In genomic region chr2:88082781-88083180, GRCh38 we compare ENCODE assay signal across 29 cellular contexts. TPM values are rescaled to one million over a fixed set of nuclear protein-coding genes. Genes with fewer than 3 reads are reported as not detected.
A peak's percentile ranks its signal among the peaks of the same experiment; 100 is the strongest.
DNase-seq lines count a peak whose midpoint lies in the region; ATAC-seq, FAIRE-seq and TF ChIP-seq lines count a peak whose summit lies in the region.
"Had no signal": no experiment of that assay in that cellular context is flagged by ENCODE, and none has a peak within 500 bp of the region (broad histone marks: within the 10 kb centered on the region; RNA-seq: fewer than 3 reads in every experiment).

No MANE protein-coding gene starts in this region.

- H3K36me3 Mint-ChIP-seq in endodermal cell (ENCODE audit: low read depth) (no peaks in the 10 kb centered on the region), neural crest cell (ENCODE audit: low read depth) (no peaks in the 10 kb centered on the region)
- H3K36me3 Mint-ChIP-seq: natural killer cell treated with Interleukin-12 subunit alpha and Interleukin-12 subunit beta and Interleukin-15 and Interleukin-18, amount 100 ng/mL, for 72 hours had no signal

- WGBS in HepG2 (ENCODE audit: low lambda C conversion rate): 95% methylated on average over 1 of the region's 1 CpG
- 83% methylated on average over 1 of the region's 1 CpG for WGBS in right lobe of liver (ENCODE audit: insufficient coverage, low coverage, low lambda C conversion rate, missing lambda C conversion rate)
- WGBS in endodermal cell (ENCODE audit: insufficient coverage in 1 of 2, insufficient read length in 1 of 2), 2 experiments: 80% methylated on average over 1 of the region's 1 CpG; no CpG with 5 or more reads in 1 of the 2 experiments
- WGBS in tibial nerve, 2 donors: 43 to 50% methylated on average over 1 of the region's 1 CpG

- TF ChIP-seq CTCF in HepG2 (CRISPR knock-in tag; IDR thresholded peaks at IDR 0.05) (no peak), right lobe of liver (IDR thresholded peaks at IDR 0.05) (no peak), endodermal cell (conservative IDR thresholded peaks at IDR 0.05) (no peak), neural crest cell (conservative IDR thresholded peaks at IDR 0.05) (no peak), tibial nerve (IDR thresholded peaks at IDR 0.05) (no peak)

- intact Hi-C loops in HepG2 (cut with micrococcal nuclease; ENCODE audit: unreplicated experiment): no loop called here
- intact Hi-C loops in right lobe of liver (cut with DNase I): no loop called here

- no peak for FAIRE-seq in HepG2 (lab: Jason Lieb, UNC)
- FAIRE-seq: A204.1 had no signal

- no peak for TF ChIP-seq EP300 in HepG2 (IDR thresholded peaks at IDR 0.05; ENCODE audit: low read depth in 2 of 2, low read length in 2 of 2)
- TF ChIP-seq EP300 in HepG2 (CRISPR knock-in tag; IDR thresholded peaks at IDR 0.05; ENCODE audit: borderline replicate concordance): no peak
- peak in 1 of 2 donors; percentile 22 for TF ChIP-seq EP300 in tibial nerve (IDR thresholded peaks at IDR 0.05)

- no peak overlapping the region for H3K4me3 Mint-ChIP-seq in endodermal cell
- H3K4me3 Mint-ChIP-seq in neural crest cell: peak overlapping the region; percentile 23
- H3K4me3 Mint-ChIP-seq: activated naive CD8-positive, alpha-beta T cell treated with anti-CD3 and anti-CD28 coated beads, Interleukin-2, amount 50 U/mL, for 24 hours; dendritic cell treated with granulocyte-macrophage colony-stimulating factor and Interleukin-4, amounts not matched to agents 40 ng/mL and 50 ng/mL, for 4 days; natural killer cell treated with Interleukin-12 subunit alpha and Interleukin-12 subunit beta and Interleukin-15 and Interleukin-18, amount 100 ng/mL, for 72 hours had no signal

- H3K4me1 Mint-ChIP-seq in endodermal cell: peaks cover 4% of the 10 kb centered on the region
- peaks cover 29% of the 10 kb centered on the region for H3K4me1 Mint-ChIP-seq in neural crest cell
- H3K4me1 Mint-ChIP-seq: activated naive CD8-positive, alpha-beta T cell treated with anti-CD3 and anti-CD28 coated beads, Interleukin-2, amount 50 U/mL, for 24 hours had no signal

- CTCF ChIA-PET in HepG2 (lab: Yijun Ruan, JAX; ENCODE audit: low intra/inter-chr PET ratio, low total read pairs): no interaction called here

- no TSS peak for BruUV-seq in HepG2 (replicated peaks; lab: Mats Ljungman, UMichigan)

- H4K20me1 ChIP-seq in HepG2 (ENCODE audit: insufficient read depth, low read length): no peaks in the 10 kb centered on the region

- POLR2A ChIA-PET in HepG2 (lab: Yijun Ruan, JAX): no interaction called here

- TF ChIP-seq POLR2A in HepG2 (IDR thresholded peaks at IDR 0.05; ENCODE audit: insufficient read depth in 1 of 2, low read depth in 2 of 2, low read length in 2 of 2) (no peak), right lobe of liver (IDR thresholded peaks at IDR 0.05) (no peak), tibial nerve (IDR thresholded peaks at IDR 0.05) (no peak)

- H3K79me2 ChIP-seq in HepG2 (ENCODE audit: insufficient read depth, low read length): no peaks in the 10 kb centered on the region

- TF ChIP-seq RAD21 in HepG2 (CRISPR knock-in tag; IDR thresholded peaks at IDR 0.05): no peak

- H3K27me3 ChIP-seq in HepG2 (ENCODE audit: control insufficient read depth in 1 of 2, insufficient read depth in 2 of 2, low read length in 2 of 2) (peaks cover 0 to 16% of the 10 kb centered on the region in 2 experiments; a peak in 2 of 5 replicates), right lobe of liver (no peaks in the 10 kb centered on the region), endodermal cell (ENCODE audit: control insufficient read depth, insufficient read depth, low read length, poor library complexity, severe bottlenecking) (no peaks in the 10 kb centered on the region), tibial nerve (no peaks in the 10 kb centered on the region)
- H3K27me3 ChIP-seq: BE2C, foreskin keratinocyte had no signal

- ATAC-seq in HepG2 (no peak), right lobe of liver (no peak), esophagus mucosa (no peak), HG03432 (IDR thresholded peaks at IDR 0.05; ENCODE audit: unreplicated experiment) (no peak)
- ATAC-seq: activated naive CD8-positive, alpha-beta T cell treated with anti-CD3 and anti-CD28 coated beads, Interleukin-2, amount 50 U/mL, for 24 hours; foreskin keratinocyte; natural killer cell treated with Interleukin-12 subunit alpha and Interleukin-12 subunit beta and Interleukin-15 and Interleukin-18, amount 100 ng/mL, for 72 hours had no signal

- no peaks in the 10 kb centered on the region for H3K9me3 ChIP-seq in HepG2 (ENCODE audit: low read length)
- H3K9me3 ChIP-seq in right lobe of liver: no peaks in the 10 kb centered on the region
- no peaks in the 10 kb centered on the region for H3K9me3 ChIP-seq in endodermal cell (ENCODE audit: control insufficient read depth, low read length)
- H3K9me3 ChIP-seq in tibial nerve: no peaks in the 10 kb centered on the region
- H3K9me3 ChIP-seq: BE2C, Caco-2 had no signal

- H3K9me3 Mint-ChIP-seq in endodermal cell (no peaks in the 10 kb centered on the region), neural crest cell (peaks cover 4% of the 10 kb centered on the region)
- H3K9me3 Mint-ChIP-seq: activated naive CD8-positive, alpha-beta T cell treated with anti-CD3 and anti-CD28 coated beads, Interleukin-2, amount 50 U/mL, for 24 hours; activated T-helper 2 cell treated with anti-CD3 and anti-CD28 coated beads, Interferon-gamma antibody, Interleukin-2, Interleukin-4, amounts not matched to agents 10 μg/mL and 5 μg/mL and 100 μg/mL, durations not matched to agents 14 hours and 24 hours and 36 hours; dendritic cell treated with granulocyte-macrophage colony-stimulating factor and Interleukin-4, amounts not matched to agents 40 ng/mL and 50 ng/mL, for 4 days; natural killer cell treated with Interleukin-12 subunit alpha and Interleukin-12 subunit beta and Interleukin-15 and Interleukin-18, amount 100 ng/mL, for 72 hours had no signal

- H3K27ac Mint-ChIP-seq in endodermal cell (no peak overlapping the region), neural crest cell (ENCODE audit: unreplicated experiment) (peak overlapping the region; percentile 96)
- H3K27ac Mint-ChIP-seq: activated naive CD8-positive, alpha-beta T cell treated with anti-CD3 and anti-CD28 coated beads, Interleukin-2, amount 50 U/mL, for 24 hours; activated T-helper 2 cell treated with anti-CD3 and anti-CD28 coated beads, Interferon-gamma antibody, Interleukin-2, Interleukin-4, amounts not matched to agents 10 μg/mL and 5 μg/mL and 100 μg/mL, durations not matched to agents 14 hours and 24 hours and 36 hours; dendritic cell treated with granulocyte-macrophage colony-stimulating factor and Interleukin-4, amounts not matched to agents 40 ng/mL and 50 ng/mL, for 4 days; natural killer cell treated with Interleukin-12 subunit alpha and Interleukin-12 subunit beta and Interleukin-15 and Interleukin-18, amount 100 ng/mL, for 72 hours had no signal

- H3K27me3 Mint-ChIP-seq in endodermal cell (ENCODE audit: insufficient read depth) (peaks cover 3% of the 10 kb centered on the region), neural crest cell (ENCODE audit: low read depth) (no peaks in the 10 kb centered on the region)
- H3K27me3 Mint-ChIP-seq: activated naive CD8-positive, alpha-beta T cell treated with anti-CD3 and anti-CD28 coated beads, Interleukin-2, amount 50 U/mL, for 24 hours; dendritic cell treated with granulocyte-macrophage colony-stimulating factor and Interleukin-4, amounts not matched to agents 40 ng/mL and 50 ng/mL, for 4 days had no signal

- H3K4me2 ChIP-seq in HepG2 (ENCODE audit: low read depth, low read length): no peak overlapping the region

- H3K9ac ChIP-seq in HepG2 (ENCODE audit: insufficient read depth, low read depth, low read length) (no peak overlapping the region), endodermal cell (ENCODE audit: extremely low read depth, low read length, poor library complexity, severe bottlenecking) (no peak overlapping the region)

- no peak overlapping the region for H2AFZ ChIP-seq in HepG2 (ENCODE audit: low read length)

- H3K27ac ChIP-seq in HepG2 (ENCODE audit: extremely low read length, insufficient read depth, low read length) (no peak overlapping the region), right lobe of liver (no peak overlapping the region), endodermal cell (ENCODE audit: low read depth, low read length) (peak overlapping the region; percentile 15), tibial nerve (peak overlapping the region; percentile 30 to 81 (median 66))
- H3K27ac ChIP-seq: foreskin keratinocyte had no signal

- in situ Hi-C loops in HepG2 (cut with HindIII; ENCODE audit: extremely low pct_ligation_motif_present, low pct_unique_long_range_greater_than_20kb): no loop called here

- no peaks in the 10 kb centered on the region for H3K36me3 ChIP-seq in HepG2 (replicated peaks in 1 of 2; ENCODE audit: control insufficient read depth in 1 of 2, insufficient read depth in 2 of 2, low read length in 2 of 2)
- H3K36me3 ChIP-seq in right lobe of liver: no peaks in the 10 kb centered on the region
- no peaks in the 10 kb centered on the region for H3K36me3 ChIP-seq in endodermal cell (ENCODE audit: control insufficient read depth, insufficient read depth, low read length)
- H3K36me3 ChIP-seq in tibial nerve: no peaks in the 10 kb centered on the region
- H3K36me3 ChIP-seq: BE2C had no signal

- no peak for DNase-seq in HepG2 (ENCODE audit: low spot score)
- DNase-seq in right lobe of liver: no peak
- no peak for DNase-seq in endodermal cell
- no peak for DNase-seq in neural crest cell (ENCODE audit: low read depth, low spot score)
- DNase-seq in tibial nerve (ENCODE audit: low spot score in 2 of 2): no peak
- no peak for DNase-seq in NCI-H1930 (lab: John Stamatoyannopoulos, UW)
- DNase-seq: activated CD4-positive, alpha-beta T cell treated with anti-CD3 and anti-CD28 coated beads, Interleukin-2, amount 50 U/mL, for 1 hour; activated CD8-positive, alpha-beta memory T cell treated with anti-CD3 and anti-CD28 coated beads, Interleukin-2, amount 50 U/mL, for 4 hours; activated naive CD8-positive, alpha-beta T cell treated with anti-CD3 and anti-CD28 coated beads, Interleukin-2, amount 50 U/mL, for 24 hours; BE2C; Caco-2; foreskin keratinocyte; H7; NCI-H1417 treated with DMSO at 0.1 percent for 48 hours; NCI-H748 treated with DMSO at 0.1 percent for 48 hours; SIG-M5; stimulated activated CD4-positive, alpha-beta T cell treated with anti-CD3 and anti-CD28 coated beads, Interleukin-4, amount 100 ng/mL, for 24 hours had no signal

- no peak overlapping the region for H3K4me3 ChIP-seq in HepG2 (replicated peaks in 1 of 3; ENCODE audit: insufficient read depth in 1 of 3, low read depth in 2 of 3, low read length in 3 of 3)
- no peak overlapping the region for H3K4me3 ChIP-seq in right lobe of liver
- no peak overlapping the region for H3K4me3 ChIP-seq in endodermal cell (ENCODE audit: low read length)
- no peak overlapping the region for H3K4me3 ChIP-seq in tibial nerve

- H3K4me1 ChIP-seq in HepG2 (ENCODE audit: insufficient read depth, low read length) (peaks cover 18% of the 10 kb centered on the region), right lobe of liver (no peaks in the 10 kb centered on the region), endodermal cell (ENCODE audit: control insufficient read depth, insufficient read depth, low read length) (no peaks in the 10 kb centered on the region), tibial nerve (peaks cover 0 to 19% (median 4%) of the 10 kb centered on the region in 4 donors)
- H3K4me1 ChIP-seq: Caco-2, foreskin keratinocyte had no signal

RNA-seq across cellular contexts. Expression of gene SMYD1, which starts 15.2 kb away (rescaled TPM):
- total RNA-seq in HepG2 (2016; rRNA removed; fragmentation: Illumina TruSeq; extraction: Trizol): not detected in 2 replicates
- not detected in 2 replicates for total RNA-seq in HepG2 (2016; cell fraction: cytosol; rRNA removed; fragmentation: Illumina TruSeq; extraction: Trizol; ENCODE audit: low read depth)
- total RNA-seq in HepG2 (2016; cell fraction: insoluble cytoplasmic fraction; rRNA removed; fragmentation: Illumina TruSeq; extraction: Trizol): not detected in 2 replicates
- total RNA-seq in HepG2 (2016; cell fraction: membrane; rRNA removed; fragmentation: Illumina TruSeq; extraction: Trizol): not detected in 2 replicates
- total RNA-seq in HepG2 (2016; cell fraction: nucleus; rRNA removed; fragmentation: Illumina TruSeq; extraction: Trizol): not detected in 2 replicates
- polyA plus RNA-seq in HepG2 (2011; rRNA removed): not detected in 2 replicates
- not detected in 2 replicates for polyA plus RNA-seq in HepG2 (2011; cell fraction: cytosol; rRNA removed)
- polyA plus RNA-seq in HepG2 (2011; cell fraction: nucleus; rRNA removed): not detected in 2 replicates
- not detected in 2 replicates for polyA plus RNA-seq in HepG2 (2012)
- not detected in 2 replicates for polyA plus RNA-seq in HepG2 (2016; cell fraction: cytosol; fragmentation: Illumina TruSeq; extraction: Trizol; ENCODE audit: low read depth)
- not detected in 2 replicates for polyA plus RNA-seq in HepG2 (2016; cell fraction: insoluble cytoplasmic fraction; fragmentation: Illumina TruSeq; extraction: Trizol; ENCODE audit: low read depth)
- polyA plus RNA-seq in HepG2 (2016; cell fraction: membrane; fragmentation: Illumina TruSeq; extraction: Trizol; ENCODE audit: low read depth): not detected in 2 replicates
- not detected in 2 replicates for polyA plus RNA-seq in HepG2 (2016; cell fraction: nucleus; fragmentation: Illumina TruSeq; extraction: Trizol; ENCODE audit: insufficient read depth, low read depth)
- not detected in 2 replicates for polyA minus RNA-seq in HepG2 (2011; rRNA and poly(A)+ RNA removed; ENCODE audit: low replicate concordance)
- not detected in 2 replicates for polyA minus RNA-seq in HepG2 (2011; cell fraction: cytosol; rRNA and poly(A)+ RNA removed)
- polyA minus RNA-seq in HepG2 (2011; cell fraction: nucleus; rRNA and poly(A)+ RNA removed): not detected in 2 replicates
- total RNA-seq in right lobe of liver: not detected
- total RNA-seq in endodermal cell: not detected
- 0.07 TPM for polyA plus RNA-seq in endodermal cell (2013, experiment 1 of 2)
- 0.17 TPM for polyA plus RNA-seq in endodermal cell (2013, experiment 2 of 2)
- not detected in 2 replicates for total RNA-seq in neural crest cell
- total RNA-seq in tibial nerve: 1 to 10 TPM in 1 of 4 donors, under 1 TPM in 1, not detected in 2; 0.21 to 3.3 TPM
- not detected for total RNA-seq in esophagus mucosa
- total RNA-seq: activated T-helper 2 cell treated with anti-CD3 and anti-CD28 coated beads, Interferon-gamma antibody, Interleukin-2, Interleukin-4, amounts not matched to agents 10 μg/mL and 5 μg/mL and 100 μg/mL, durations not matched to agents 14 hours and 24 hours and 36 hours; Caco-2; epithelial cell of proximal tubule; foreskin keratinocyte; HT1080; mesenteric fat pad; natural killer cell treated with Interleukin-12 subunit alpha and Interleukin-12 subunit beta and Interleukin-15 and Interleukin-18, amount 100 ng/mL, for 72 hours; posterior vena cava; subcutaneous adipose tissue; T-helper 1 cell treated with Interleukin-12 subunit alpha and Interleukin-12 subunit beta and Interleukin-4 antibody, amounts not matched to agents 30 ng/mL and 1 ng/mL, for 36 hours had no signal
- polyA plus RNA-seq: foreskin keratinocyte had no signal

RNA-seq across cellular contexts. Expression of gene KRCC1, which starts 27.2 kb away (rescaled TPM):
- total RNA-seq in HepG2 (2016; rRNA removed; fragmentation: Illumina TruSeq; extraction: Trizol) (6.5 and 10.0 TPM in 2 replicates), right lobe of liver (10 to 100 TPM in 5 of 6 experiments, 1 to 10 TPM in 1; 9.3 to 17.1 (median 11.5) TPM), endodermal cell (10 to 100 TPM; 11.7 to 20.3 TPM), neural crest cell (15.5 and 16.5 TPM in 2 replicates), tibial nerve (10 to 100 TPM; 29.4 to 39.3 (median 32.2) TPM), esophagus mucosa (15.5 TPM)
- total RNA-seq in HepG2 (2016; cell fraction: cytosol; rRNA removed; fragmentation: Illumina TruSeq; extraction: Trizol; ENCODE audit: low read depth): 3.4 and 3.8 TPM in 2 replicates
- 7.2 and 9.3 TPM in 2 replicates for total RNA-seq in HepG2 (2016; cell fraction: insoluble cytoplasmic fraction; rRNA removed; fragmentation: Illumina TruSeq; extraction: Trizol)
- 8.5 and 9.0 TPM in 2 replicates for total RNA-seq in HepG2 (2016; cell fraction: membrane; rRNA removed; fragmentation: Illumina TruSeq; extraction: Trizol)
- 4.0 and 4.4 TPM in 2 replicates for total RNA-seq in HepG2 (2016; cell fraction: nucleus; rRNA removed; fragmentation: Illumina TruSeq; extraction: Trizol)
- polyA plus RNA-seq in HepG2 (2011; rRNA removed): 5.3 and 7.7 TPM in 2 replicates
- polyA plus RNA-seq in HepG2 (2011; cell fraction: cytosol; rRNA removed): 2.4 and 3.9 TPM in 2 replicates
- polyA plus RNA-seq in HepG2 (2011; cell fraction: nucleus; rRNA removed): 1.0 and 2.0 TPM in 2 replicates
- polyA plus RNA-seq in HepG2 (2012): 5.8 and 7.1 TPM in 2 replicates
- polyA plus RNA-seq in HepG2 (2016; cell fraction: cytosol; fragmentation: Illumina TruSeq; extraction: Trizol; ENCODE audit: low read depth): 4.2 and 4.5 TPM in 2 replicates
- 10.6 and 10.9 TPM in 2 replicates for polyA plus RNA-seq in HepG2 (2016; cell fraction: insoluble cytoplasmic fraction; fragmentation: Illumina TruSeq; extraction: Trizol; ENCODE audit: low read depth)
- polyA plus RNA-seq in HepG2 (2016; cell fraction: membrane; fragmentation: Illumina TruSeq; extraction: Trizol; ENCODE audit: low read depth): 7.2 and 7.3 TPM in 2 replicates
- polyA plus RNA-seq in HepG2 (2016; cell fraction: nucleus; fragmentation: Illumina TruSeq; extraction: Trizol; ENCODE audit: insufficient read depth, low read depth): 7.5 and 7.9 TPM in 2 replicates
- 0.80 and 1.4 TPM in 2 replicates for polyA minus RNA-seq in HepG2 (2011; rRNA and poly(A)+ RNA removed; ENCODE audit: low replicate concordance)
- polyA minus RNA-seq in HepG2 (2011; cell fraction: cytosol; rRNA and poly(A)+ RNA removed): 2.3 and 2.6 TPM in 2 replicates
- 2.2 and 2.4 TPM in 2 replicates for polyA minus RNA-seq in HepG2 (2011; cell fraction: nucleus; rRNA and poly(A)+ RNA removed)
- polyA plus RNA-seq in endodermal cell (2013, experiment 1 of 2): 17.4 TPM
- 18.4 TPM for polyA plus RNA-seq in endodermal cell (2013, experiment 2 of 2)

RNA-seq across cellular contexts. Expression of gene FABP1, which starts 45.1 kb away (rescaled TPM):
- 644 and 930 TPM in 2 replicates for total RNA-seq in HepG2 (2016; rRNA removed; fragmentation: Illumina TruSeq; extraction: Trizol)
- 281 and 361 TPM in 2 replicates for total RNA-seq in HepG2 (2016; cell fraction: cytosol; rRNA removed; fragmentation: Illumina TruSeq; extraction: Trizol; ENCODE audit: low read depth)
- 658 and 997 TPM in 2 replicates for total RNA-seq in HepG2 (2016; cell fraction: insoluble cytoplasmic fraction; rRNA removed; fragmentation: Illumina TruSeq; extraction: Trizol)
- total RNA-seq in HepG2 (2016; cell fraction: membrane; rRNA removed; fragmentation: Illumina TruSeq; extraction: Trizol): 241 and 301 TPM in 2 replicates
- total RNA-seq in HepG2 (2016; cell fraction: nucleus; rRNA removed; fragmentation: Illumina TruSeq; extraction: Trizol): 195 and 218 TPM in 2 replicates
- 1,478 and 1,608 TPM in 2 replicates for polyA plus RNA-seq in HepG2 (2011; rRNA removed)
- polyA plus RNA-seq in HepG2 (2011; cell fraction: cytosol; rRNA removed): 1,357 and 2,069 TPM in 2 replicates
- polyA plus RNA-seq in HepG2 (2011; cell fraction: nucleus; rRNA removed): 273 and 414 TPM in 2 replicates
- 2,038 and 4,995 TPM in 2 replicates for polyA plus RNA-seq in HepG2 (2012)
- 515 and 788 TPM in 2 replicates for polyA plus RNA-seq in HepG2 (2016; cell fraction: cytosol; fragmentation: Illumina TruSeq; extraction: Trizol; ENCODE audit: low read depth)
- 1,913 and 2,232 TPM in 2 replicates for polyA plus RNA-seq in HepG2 (2016; cell fraction: insoluble cytoplasmic fraction; fragmentation: Illumina TruSeq; extraction: Trizol; ENCODE audit: low read depth)
- 370 and 531 TPM in 2 replicates for polyA plus RNA-seq in HepG2 (2016; cell fraction: membrane; fragmentation: Illumina TruSeq; extraction: Trizol; ENCODE audit: low read depth)
- 669 and 685 TPM in 2 replicates for polyA plus RNA-seq in HepG2 (2016; cell fraction: nucleus; fragmentation: Illumina TruSeq; extraction: Trizol; ENCODE audit: insufficient read depth, low read depth)
- 148 TPM in 1 of 2 replicates, not detected in the other for polyA minus RNA-seq in HepG2 (2011; rRNA and poly(A)+ RNA removed; ENCODE audit: low replicate concordance)
- polyA minus RNA-seq in HepG2 (2011; cell fraction: cytosol; rRNA and poly(A)+ RNA removed): 423 and 495 TPM in 2 replicates
- polyA minus RNA-seq in HepG2 (2011; cell fraction: nucleus; rRNA and poly(A)+ RNA removed): 182 and 351 TPM in 2 replicates
- total RNA-seq in right lobe of liver: 1,000 to 10,000 TPM in 3 of 6 experiments, 100 to 1,000 TPM in 3; 326 to 1,933 (median 908) TPM
- total RNA-seq in endodermal cell: not detected
- polyA plus RNA-seq in endodermal cell (2013, experiment 1 of 2): not detected
- polyA plus RNA-seq in endodermal cell (2013, experiment 2 of 2): 0.46 TPM
- not detected in 2 replicates for total RNA-seq in neural crest cell
- total RNA-seq in tibial nerve: not detected
- not detected for total RNA-seq in esophagus mucosa
- total RNA-seq: activated T-helper 2 cell treated with anti-CD3 and anti-CD28 coated beads, Interferon-gamma antibody, Interleukin-2, Interleukin-4, amounts not matched to agents 10 μg/mL and 5 μg/mL and 100 μg/mL, durations not matched to agents 14 hours and 24 hours and 36 hours; epithelial cell of proximal tubule; foreskin keratinocyte; H7; HT1080; natural killer cell treated with Interleukin-12 subunit alpha and Interleukin-12 subunit beta and Interleukin-15 and Interleukin-18, amount 100 ng/mL, for 72 hours; posterior vena cava; subcutaneous adipose tissue; T-helper 1 cell treated with Interleukin-12 subunit alpha and Interleukin-12 subunit beta and Interleukin-4 antibody, amounts not matched to agents 30 ng/mL and 1 ng/mL, for 36 hours had no signal
- polyA plus RNA-seq: foreskin keratinocyte had no signal

Comparison
In these comparisons a context has a peak if more than half of its experiments do, and no peak if none do; other contexts are left out.
1. H3K27ac ChIP-seq: peak in endodermal cell (single experiment) and tibial nerve (4 of 4); none in HepG2 (single experiment) and right lobe of liver (0 of 3).
2. RNA of gene FABP1, which starts 45.1 kb away (total RNA-seq): 326 to 1,933 TPM in right lobe of liver and 195 to 997 TPM in HepG2; not detected in endodermal cell, not detected in esophagus mucosa (single experiment), not detected in neural crest cell and not detected in tibial nerve; every median in the first group is over 100 times any median in the second.